1 cellular context compared by ENCODE assay signal in the genomic region with DNA sequence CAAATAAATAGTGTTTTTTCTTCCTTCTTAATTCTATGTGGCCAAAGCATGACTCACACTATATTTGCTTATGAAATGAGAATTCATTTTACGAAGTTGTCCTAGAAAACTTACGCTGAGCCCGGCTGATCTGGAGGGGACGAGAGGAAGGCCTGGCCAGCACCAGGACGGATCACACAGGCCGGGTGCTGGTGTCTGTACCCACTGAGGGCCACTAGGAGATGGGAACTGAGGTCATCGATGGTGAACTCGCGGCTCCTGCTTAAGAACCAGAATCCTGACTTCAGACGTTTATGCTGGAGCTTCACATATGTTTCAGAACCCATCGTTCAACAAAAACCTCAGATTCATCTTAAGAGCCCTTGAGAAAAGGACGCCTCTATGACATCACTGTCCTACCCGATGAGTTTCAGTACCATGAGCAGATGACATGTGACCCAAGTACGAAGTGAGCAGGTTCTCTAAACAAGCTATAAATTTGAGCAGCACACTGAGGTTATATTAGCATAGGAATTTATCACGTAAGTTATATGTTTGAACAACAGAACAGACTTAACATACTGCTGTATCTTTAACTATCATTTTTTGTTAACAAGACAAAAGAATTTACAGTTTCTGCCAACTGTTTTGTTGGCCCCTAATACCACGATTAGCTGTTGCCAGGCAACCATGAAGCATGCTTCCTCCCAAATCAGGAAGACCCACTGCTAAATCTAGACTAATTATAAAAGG.
TF ChIP-seq lines count a peak whose summit lies in the region.

No MANE protein-coding gene starts in this region.

TF ChIP-seq in GM12878, 131 proteins besides CTCF, POLR2A, EP300 and RAD21 (continued from another document and continues in another):
- TF ChIP-seq, protein P1, sequence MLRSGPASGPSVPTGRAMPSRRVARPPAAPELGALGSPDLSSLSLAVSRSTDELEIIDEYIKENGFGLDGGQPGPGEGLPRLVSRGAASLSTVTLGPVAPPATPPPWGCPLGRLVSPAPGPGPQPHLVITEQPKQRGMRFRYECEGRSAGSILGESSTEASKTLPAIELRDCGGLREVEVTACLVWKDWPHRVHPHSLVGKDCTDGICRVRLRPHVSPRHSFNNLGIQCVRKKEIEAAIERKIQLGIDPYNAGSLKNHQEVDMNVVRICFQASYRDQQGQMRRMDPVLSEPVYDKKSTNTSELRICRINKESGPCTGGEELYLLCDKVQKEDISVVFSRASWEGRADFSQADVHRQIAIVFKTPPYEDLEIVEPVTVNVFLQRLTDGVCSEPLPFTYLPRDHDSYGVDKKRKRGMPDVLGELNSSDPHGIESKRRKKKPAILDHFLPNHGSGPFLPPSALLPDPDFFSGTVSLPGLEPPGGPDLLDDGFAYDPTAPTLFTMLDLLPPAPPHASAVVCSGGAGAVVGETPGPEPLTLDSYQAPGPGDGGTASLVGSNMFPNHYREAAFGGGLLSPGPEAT (IDR thresholded peaks at IDR 0.05; ENCODE audit: low read depth): no peak
- TF ChIP-seq RBBP5 (conservative IDR thresholded peaks at IDR 0.05) (no peak), NFIC (IDR thresholded peaks at IDR 0.05; ENCODE audit: low read depth, low read length) (no peak; the same call in 1 of the 2 replicates), PAX5 (IDR thresholded peaks at IDR 0.05; ENCODE audit: borderline replicate concordance, low read depth, low read length) (0 out of 2 replicates have a peak, but pooled peaks have one; percentile 15), RB1 (IDR thresholded peaks at IDR 0.05; ENCODE audit: borderline replicate concordance) (no peak), POLR2AphosphoS5 (IDR thresholded peaks at IDR 0.05; ENCODE audit: low read length) (peak; percentile 72), HCFC1 (IDR thresholded peaks at IDR 0.05; ENCODE audit: low read length) (no peak), SMARCA5 (IDR thresholded peaks at IDR 0.05) (no peak), CBX3 (IDR thresholded peaks at IDR 0.05; ENCODE audit: borderline replicate concordance, low read depth) (no peak), CUX1 (IDR thresholded peaks at IDR 0.05; ENCODE audit: insufficient replicate concordance, low read depth, low read length) (no peak), DPF2 (IDR thresholded peaks at IDR 0.05) (no peak), ESRRA (IDR thresholded peaks at IDR 0.05; ENCODE audit: low read length) (no peak), BRCA1 (IDR thresholded peaks at IDR 0.05; ENCODE audit: low read depth, low read length) (no peak), REST (IDR thresholded peaks at IDR 0.05; ENCODE audit: low read depth, low read length) (no peak), ZNF384 (IDR thresholded peaks at IDR 0.05; ENCODE audit: borderline replicate concordance, low read depth, low read length) (no peak; the same call in none of the 2 replicates), BCL3 (IDR thresholded peaks at IDR 0.05; ENCODE audit: borderline replicate concordance, insufficient read depth, low read depth, low read length, poor library complexity, severe bottlenecking) (no peak), IKZF2 (IDR thresholded peaks at IDR 0.05) (no peak; a peak in 1 of 4 replicates), SUPT20H (IDR thresholded peaks at IDR 0.05; ENCODE audit: borderline replicate concordance, control insufficient read depth, low read depth, low read length) (no peak), MTA3 (IDR thresholded peaks at IDR 0.05; ENCODE audit: borderline replicate concordance, low read length) (no peak), SUZ12 (IDR thresholded peaks at IDR 0.05; ENCODE audit: unreplicated experiment) (no peak), EED (IDR thresholded peaks at IDR 0.05; ENCODE audit: low read depth) (peak; percentile 22; the same call in 1 of the 2 replicates)
- TF ChIP-seq, protein P2, sequence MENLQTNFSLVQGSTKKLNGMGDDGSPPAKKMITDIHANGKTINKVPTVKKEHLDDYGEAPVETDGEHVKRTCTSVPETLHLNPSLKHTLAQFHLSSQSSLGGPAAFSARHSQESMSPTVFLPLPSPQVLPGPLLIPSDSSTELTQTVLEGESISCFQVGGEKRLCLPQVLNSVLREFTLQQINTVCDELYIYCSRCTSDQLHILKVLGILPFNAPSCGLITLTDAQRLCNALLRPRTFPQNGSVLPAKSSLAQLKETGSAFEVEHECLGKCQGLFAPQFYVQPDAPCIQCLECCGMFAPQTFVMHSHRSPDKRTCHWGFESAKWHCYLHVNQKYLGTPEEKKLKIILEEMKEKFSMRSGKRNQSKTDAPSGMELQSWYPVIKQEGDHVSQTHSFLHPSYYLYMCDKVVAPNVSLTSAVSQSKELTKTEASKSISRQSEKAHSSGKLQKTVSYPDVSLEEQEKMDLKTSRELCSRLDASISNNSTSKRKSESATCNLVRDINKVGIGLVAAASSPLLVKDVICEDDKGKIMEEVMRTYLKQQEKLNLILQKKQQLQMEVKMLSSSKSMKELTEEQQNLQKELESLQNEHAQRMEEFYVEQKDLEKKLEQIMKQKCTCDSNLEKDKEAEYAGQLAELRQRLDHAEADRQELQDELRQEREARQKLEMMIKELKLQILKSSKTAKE (IDR thresholded peaks at IDR 0.05; ENCODE audit: low read depth, poor library complexity, severe bottlenecking): no peak
- TF ChIP-seq, protein P3, sequence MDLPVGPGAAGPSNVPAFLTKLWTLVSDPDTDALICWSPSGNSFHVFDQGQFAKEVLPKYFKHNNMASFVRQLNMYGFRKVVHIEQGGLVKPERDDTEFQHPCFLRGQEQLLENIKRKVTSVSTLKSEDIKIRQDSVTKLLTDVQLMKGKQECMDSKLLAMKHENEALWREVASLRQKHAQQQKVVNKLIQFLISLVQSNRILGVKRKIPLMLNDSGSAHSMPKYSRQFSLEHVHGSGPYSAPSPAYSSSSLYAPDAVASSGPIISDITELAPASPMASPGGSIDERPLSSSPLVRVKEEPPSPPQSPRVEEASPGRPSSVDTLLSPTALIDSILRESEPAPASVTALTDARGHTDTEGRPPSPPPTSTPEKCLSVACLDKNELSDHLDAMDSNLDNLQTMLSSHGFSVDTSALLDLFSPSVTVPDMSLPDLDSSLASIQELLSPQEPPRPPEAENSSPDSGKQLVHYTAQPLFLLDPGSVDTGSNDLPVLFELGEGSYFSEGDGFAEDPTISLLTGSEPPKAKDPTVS (IDR thresholded peaks at IDR 0.05; ENCODE audit: low read depth, low read length): no peak
- TF ChIP-seq, protein P4, sequence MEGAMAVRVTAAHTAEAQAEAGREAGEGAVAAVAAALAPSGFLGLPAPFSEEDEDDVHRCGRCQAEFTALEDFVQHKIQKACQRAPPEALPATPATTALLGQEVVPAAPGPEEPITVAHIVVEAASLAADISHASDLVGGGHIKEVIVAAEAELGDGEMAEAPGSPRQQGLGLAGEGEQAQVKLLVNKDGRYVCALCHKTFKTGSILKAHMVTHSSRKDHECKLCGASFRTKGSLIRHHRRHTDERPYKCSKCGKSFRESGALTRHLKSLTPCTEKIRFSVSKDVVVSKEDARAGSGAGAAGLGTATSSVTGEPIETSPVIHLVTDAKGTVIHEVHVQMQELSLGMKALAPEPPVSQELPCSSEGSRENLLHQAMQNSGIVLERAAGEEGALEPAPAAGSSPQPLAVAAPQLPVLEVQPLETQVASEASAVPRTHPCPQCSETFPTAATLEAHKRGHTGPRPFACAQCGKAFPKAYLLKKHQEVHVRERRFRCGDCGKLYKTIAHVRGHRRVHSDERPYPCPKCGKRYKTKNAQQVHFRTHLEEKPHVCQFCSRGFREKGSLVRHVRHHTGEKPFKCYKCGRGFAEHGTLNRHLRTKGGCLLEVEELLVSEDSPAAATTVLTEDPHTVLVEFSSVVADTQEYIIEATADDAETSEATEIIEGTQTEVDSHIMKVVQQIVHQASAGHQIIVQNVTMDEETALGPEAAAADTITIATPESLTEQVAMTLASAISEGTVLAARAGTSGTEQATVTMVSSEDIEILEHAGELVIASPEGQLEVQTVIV (IDR thresholded peaks at IDR 0.05; ENCODE audit: borderline replicate concordance, partially characterized antibody): no peak
- TF ChIP-seq, protein P5, sequence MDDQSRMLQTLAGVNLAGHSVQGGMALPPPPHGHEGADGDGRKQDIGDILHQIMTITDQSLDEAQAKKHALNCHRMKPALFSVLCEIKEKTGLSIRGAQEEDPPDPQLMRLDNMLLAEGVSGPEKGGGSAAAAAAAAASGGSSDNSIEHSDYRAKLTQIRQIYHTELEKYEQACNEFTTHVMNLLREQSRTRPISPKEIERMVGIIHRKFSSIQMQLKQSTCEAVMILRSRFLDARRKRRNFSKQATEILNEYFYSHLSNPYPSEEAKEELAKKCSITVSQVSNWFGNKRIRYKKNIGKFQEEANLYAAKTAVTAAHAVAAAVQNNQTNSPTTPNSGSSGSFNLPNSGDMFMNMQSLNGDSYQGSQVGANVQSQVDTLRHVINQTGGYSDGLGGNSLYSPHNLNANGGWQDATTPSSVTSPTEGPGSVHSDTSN (IDR thresholded peaks at IDR 0.05; ENCODE audit: insufficient replicate concordance, low read depth, low read length): no peak
